ENCODE assay signal across 16 cellular contexts in genomic region chr11:515131-515530, GRCh38. TPM values are rescaled to one million over a fixed set of nuclear protein-coding genes. Genes with fewer than 3 reads are reported as not detected.
A peak's percentile ranks its signal among the peaks of the same experiment; 100 is the strongest.
DNase-seq lines count a peak whose midpoint lies in the region; TF ChIP-seq lines count a peak whose summit lies in the region.
"Had no signal": no experiment of that assay in that cellular context is flagged by ENCODE, and none has a peak within 500 bp of the region (broad histone marks: within the 10 kb centered on the region; RNA-seq: fewer than 3 reads in every experiment).

No MANE protein-coding gene starts in this region.

- no peaks in the 10 kb centered on the region for H3K27me3 Mint-ChIP-seq in dendritic cell treated with granulocyte-macrophage colony-stimulating factor and Interleukin-4, amounts not matched to agents 40 ng/mL and 50 ng/mL, for 4 days
- H3K27me3 Mint-ChIP-seq in neural crest cell (ENCODE audit: low read depth), result no peaks in the 10 kb centered on the region
- H3K27me3 Mint-ChIP-seq: B cell; CD4-positive, CD25-positive, alpha-beta regulatory T cell had no signal

- H3K27ac ChIP-seq in RWPE1, result peak overlapping the region; percentile 97
- H3K27ac ChIP-seq in vagina, result peak overlapping the region; percentile 71
- no peak overlapping the region for H3K27ac ChIP-seq in ovary

- no peak overlapping the region for H3K4me3 Mint-ChIP-seq in dendritic cell treated with granulocyte-macrophage colony-stimulating factor and Interleukin-4, amounts not matched to agents 40 ng/mL and 50 ng/mL, for 4 days
- H3K4me3 Mint-ChIP-seq in neural crest cell, result peak overlapping the region; percentile 18
- H3K4me3 Mint-ChIP-seq: B cell, HFFc6 had no signal

- CTCF ChIA-PET in RWPE1 (lab: Yijun Ruan, JAX), result interaction anchor here (1.0 kb wide), 1 partner anchor 9 kb away, joined by 3 read pairs; no protein-coding TSS in a partner anchor

- intact Hi-C loops in dendritic cell treated with granulocyte-macrophage colony-stimulating factor and Interleukin-4, amounts not matched to agents 40 ng/mL and 50 ng/mL, for 4 days (cut with micrococcal nuclease), result no loop called here
- intact Hi-C loops in vagina (cut with DNase I), result loop anchor here (5.0 kb wide), 1 partner anchor 158 kb away; no protein-coding TSS in a partner anchor
- intact Hi-C loops in ovary (cut with DNase I), result no loop called here

- H3K4me3 ChIP-seq in vagina (no peak overlapping the region), ovary (no peak overlapping the region)

- H3K9me3 ChIP-seq in vagina (no peaks in the 10 kb centered on the region), ovary (no peaks in the 10 kb centered on the region)

- 90 to 93% (median 90%) methylated on average over 6 of the region's 6 CpGs for WGBS in ovary, 3 donors

- H3K36me3 Mint-ChIP-seq in dendritic cell treated with granulocyte-macrophage colony-stimulating factor and Interleukin-4, amounts not matched to agents 40 ng/mL and 50 ng/mL, for 4 days (ENCODE audit: low read depth), result peaks cover 63% of the 10 kb centered on the region
- peaks cover 28% of the 10 kb centered on the region for H3K36me3 Mint-ChIP-seq in neural crest cell (ENCODE audit: low read depth)

- peaks cover 11% of the 10 kb centered on the region for H3K9me3 Mint-ChIP-seq in dendritic cell treated with granulocyte-macrophage colony-stimulating factor and Interleukin-4, amounts not matched to agents 40 ng/mL and 50 ng/mL, for 4 days
- peaks cover 3% of the 10 kb centered on the region for H3K9me3 Mint-ChIP-seq in neural crest cell

- no peak for TF ChIP-seq POLR2A in vagina (IDR thresholded peaks at IDR 0.05)
- TF ChIP-seq POLR2A in ovary (IDR thresholded peaks at IDR 0.05), result no peak

- POLR2A ChIA-PET in RWPE1 (lab: Yijun Ruan, JAX; ENCODE audit: low non-redundant PET), result interaction anchor here (0.6 to 1.5 kb wide), 2 partner anchors 8 to 68 kb away, joined by 7 to 11 read pairs; partner anchors contain the start of gene RNH1

- TF ChIP-seq CTCF in RWPE1 (conservative IDR thresholded peaks at IDR 0.05; ENCODE audit: low read depth) (no peak), neural crest cell (conservative IDR thresholded peaks at IDR 0.05) (no peak), vagina (IDR thresholded peaks at IDR 0.05) (no peak), ovary (IDR thresholded peaks at IDR 0.05) (no peak)

- DNase-seq in RWPE1 (ENCODE audit: low spot score) (peak; percentile 93), neural crest cell (ENCODE audit: low read depth, low spot score) (no peak), vagina (ENCODE audit: extremely low spot score in 2 of 2) (no peak), ovary (no peak), 8988T (no peak)
- DNase-seq in stimulated activated CD4-positive, alpha-beta T cell treated with anti-CD3 and anti-CD28 coated beads, Interleukin-2, amount 100 ng/mL, for 48 hours, result no peak
- DNase-seq: CD4-positive, CD25-positive, alpha-beta regulatory T cell; HFFc6; NCI-H1417; NCI-H187 treated with DMSO at 0.1 percent for 48 hours; NCI-H446 treated with DMSO at 0.1 percent for 48 hours; OCI-M1 had no signal

- peaks cover 7% of the 10 kb centered on the region for H3K4me1 ChIP-seq in vagina
- no peaks in the 10 kb centered on the region for H3K4me1 ChIP-seq in ovary (ENCODE audit: insufficient read depth)

- peak overlapping the region; percentile 50 for H3K27ac Mint-ChIP-seq in dendritic cell treated with granulocyte-macrophage colony-stimulating factor and Interleukin-4, amounts not matched to agents 40 ng/mL and 50 ng/mL, for 4 days
- no peak overlapping the region for H3K27ac Mint-ChIP-seq in neural crest cell (ENCODE audit: unreplicated experiment)
- H3K27ac Mint-ChIP-seq: B cell, HFFc6 had no signal

- TF ChIP-seq EP300 in ovary (IDR thresholded peaks at IDR 0.05), result no peak

- peaks cover 53% of the 10 kb centered on the region for H3K4me1 Mint-ChIP-seq in dendritic cell treated with granulocyte-macrophage colony-stimulating factor and Interleukin-4, amounts not matched to agents 40 ng/mL and 50 ng/mL, for 4 days (ENCODE audit: low read depth)
- peaks cover 4% of the 10 kb centered on the region for H3K4me1 Mint-ChIP-seq in neural crest cell

- H3K27me3 ChIP-seq in vagina, result no peaks in the 10 kb centered on the region
- H3K27me3 ChIP-seq in ovary, result no peaks in the 10 kb centered on the region

- H3K36me3 ChIP-seq in vagina, result peaks cover 0 to 6% of the 10 kb centered on the region in 2 donors
- H3K36me3 ChIP-seq in ovary, result no peaks in the 10 kb centered on the region

RNA-seq across cellular contexts. Expression of gene RNH1, which starts 8.1 kb away (rescaled TPM):
- total RNA-seq in neural crest cell (69.2 and 71.1 TPM in 2 replicates), vagina (252 TPM), ovary (100 to 1,000 TPM; 105 to 233 (median 169) TPM)
- 100 to 1,000 TPM in 1 of 2 donors, 10 to 100 TPM in 1; 17.4 to 147 TPM for polyA plus RNA-seq in ovary

RNA-seq across cellular contexts. Expression of gene HRAS, which starts 20.2 kb away (rescaled TPM):
- total RNA-seq in neural crest cell, result 90.6 and 93.5 TPM in 2 replicates
- 53.5 TPM for total RNA-seq in vagina
- 10 to 100 TPM; 21.3 to 49.6 (median 36.3) TPM for total RNA-seq in ovary
- 10 to 100 TPM in 1 of 2 donors, 1 to 10 TPM in 1; 4.3 to 38.0 TPM for polyA plus RNA-seq in ovary

RNA-seq across cellular contexts. Expression of gene LRRC56, which starts 22.2 kb away (rescaled TPM):
- total RNA-seq in neural crest cell (2.1 and 2.4 TPM in 2 replicates), vagina (0.49 TPM), ovary (1 to 10 TPM in 6 of 7 donors, under 1 TPM in 1; 0.60 to 6.2 (median 2.0) TPM)
- polyA plus RNA-seq in ovary, result 1 to 10 TPM in 1 of 2 donors, not detected in 1; 2.1 TPM
- total RNA-seq: HT1080, RPMI7951 had no signal

RNA-seq across cellular contexts. Expression of gene LMNTD2, which starts 45.4 kb away (rescaled TPM):
- total RNA-seq in neural crest cell (1.8 and 2.2 TPM in 2 replicates), vagina (1.7 TPM), ovary (1 to 10 TPM in 5 of 7 donors, under 1 TPM in 2; 0.70 to 7.6 (median 1.2) TPM)
- polyA plus RNA-seq in ovary, result 1 to 10 TPM in 1 of 2 donors, not detected in 1; 1.1 TPM

RNA-seq across cellular contexts. Expression of gene RASSF7, which starts 45.6 kb away (rescaled TPM):
- total RNA-seq in neural crest cell, result 7.3 and 7.4 TPM in 2 replicates
- total RNA-seq in vagina, result 14.7 TPM
- 100 to 1,000 TPM in 1 of 7 donors, 10 to 100 TPM in 2, 1 to 10 TPM in 4; 4.7 to 163 (median 9.5) TPM for total RNA-seq in ovary
- 1 to 10 TPM in 1 of 2 donors, not detected in 1; 7.4 TPM for polyA plus RNA-seq in ovary

Comparison
In these comparisons a context has a peak if more than half of its experiments do, and no peak if none do; other contexts are left out.
1. H3K27ac ChIP-seq: peak in RWPE1 (single experiment) and vagina (single experiment); none in ovary (0 of 2).